13 cellular contexts compared by ENCODE assay signal in genomic region chr7:155345490-155345889, GRCh38. TPM values are rescaled to one million over a fixed set of nuclear protein-coding genes. Genes with fewer than 3 reads are reported as not detected.
DNase-seq lines count a peak whose midpoint lies in the region; ATAC-seq and TF ChIP-seq lines count a peak whose summit lies in the region.
"Had no signal": no experiment of that assay in that cellular context is flagged by ENCODE, and none has a peak within 500 bp of the region (broad histone marks: within the 10 kb centered on the region; RNA-seq: fewer than 3 reads in every experiment).

No MANE protein-coding gene starts in this region.

- dilution Hi-C loops in IMR-90 (cut with HindIII; ENCODE audit: low sequenced_read_pairs, unreplicated experiment), result no loop called here

- BruUV-seq in IMR-90 (replicated peaks; lab: Mats Ljungman, UMichigan), result no TSS peak

- intact Hi-C loops in IMR-90 (cut with micrococcal nuclease) (loop anchor here (1.0 to 10.0 kb wide), 5 partner anchors 49 to 432 kb away; partner anchors contain the start of genes INSIG1 and PAXIP1), mucosa of descending colon (cut with DNase I, micrococcal nuclease) (loop anchor here (5.0 to 10.0 kb wide), 2 partner anchors 153 to 421 kb away; no protein-coding TSS in a partner anchor)

- H2BK5ac ChIP-seq in IMR-90 (ENCODE audit: low read depth, low read length, poor library complexity, severe bottlenecking), result no peak overlapping the region

- no peak overlapping the region for H3K56ac ChIP-seq in IMR-90 (ENCODE audit: extremely low read depth, insufficient read depth, low read length)

- no peak overlapping the region for H3K4ac ChIP-seq in IMR-90 (ENCODE audit: low read depth, low read length)

- TF ChIP-seq POLR2A in IMR-90 (IDR thresholded peaks at IDR 0.05; ENCODE audit: low read depth, low read length), result no peak

- TF ChIP-seq RAD21 in IMR-90 (IDR thresholded peaks at IDR 0.05; ENCODE audit: low read length), result no peak

- POLR2A ChIA-PET in IMR-90 (lab: Charles Lee; ENCODE audit: unreplicated experiment), result no interaction called here

- H3K9me3 Mint-ChIP-seq in stimulated activated naive CD8-positive, alpha-beta T cell treated with anti-CD3 and anti-CD28 coated beads, Interleukin-15, Interleukin-2, amounts not matched to agents 100 ng/mL and 50 ng/mL, for 24 hours, result no peaks in the 10 kb centered on the region
- H3K9me3 Mint-ChIP-seq in brain, result no peaks in the 10 kb centered on the region
- H3K9me3 Mint-ChIP-seq: mesothelial cell of epicardium; T-helper 1 cell treated with Interleukin-12 subunit alpha and Interleukin-12 subunit beta and Interleukin-4 antibody, amounts not matched to agents 30 μg/mL and 1 μg/mL, for 36 hours had no signal

- H4K20me1 ChIP-seq in IMR-90 (ENCODE audit: insufficient read depth, low read length), result no peaks in the 10 kb centered on the region

- no peak overlapping the region for H2AK5ac ChIP-seq in IMR-90 (ENCODE audit: low read depth, low read length)

- in situ Hi-C loops in IMR-90 (cut with MboI; ENCODE audit: low sequenced_read_pairs), result loop anchor here (10.0 kb wide), 2 partner anchors 151 to 421 kb away; no protein-coding TSS in a partner anchor

- H2BK15ac ChIP-seq in IMR-90 (ENCODE audit: low read depth, low read length), result no peak overlapping the region

- peak overlapping the region; percentile 95 for H2AFZ ChIP-seq in IMR-90 (replicated peaks; ENCODE audit: low read length, poor library complexity)

- TF ChIP-seq CTCF in IMR-90 (conservative IDR thresholded peaks at IDR 0.05; ENCODE audit: low read depth, low read length), result no peak
- TF ChIP-seq CTCF in brain (conservative IDR thresholded peaks at IDR 0.05), result no peak
- no peak for TF ChIP-seq CTCF in mucosa of descending colon (IDR thresholded peaks at IDR 0.05)

- H3K23ac ChIP-seq in IMR-90 (ENCODE audit: low read depth, low read length), result no peak overlapping the region

- H3K9ac ChIP-seq in IMR-90 (ENCODE audit: low read depth, low read length), result no peak overlapping the region

- H3K4me1 ChIP-seq in IMR-90 (ENCODE audit: control insufficient read depth, insufficient read depth, low read length) (no peaks in the 10 kb centered on the region), mucosa of descending colon (ENCODE audit: low read depth) (no peaks in the 10 kb centered on the region)
- H3K4me1 ChIP-seq: breast epithelium had no signal

- ATAC-seq in stimulated activated naive CD8-positive, alpha-beta T cell treated with anti-CD3 and anti-CD28 coated beads, Interleukin-15, Interleukin-2, amounts not matched to agents 100 U/mL and 50 U/mL, for 24 hours, result no peak
- ATAC-seq in IMR-90 (ENCODE audit: low read depth), result no peak
- ATAC-seq in mucosa of descending colon, result no peak
- ATAC-seq in GM19023 (IDR thresholded peaks at IDR 0.05; ENCODE audit: unreplicated experiment), result no peak
- no peak for ATAC-seq in HG03439 (IDR thresholded peaks at IDR 0.05; ENCODE audit: unreplicated experiment)

- no peaks in the 10 kb centered on the region for H3K36me3 ChIP-seq in IMR-90 (ENCODE audit: control insufficient read depth, insufficient read depth, low read length)
- no peaks in the 10 kb centered on the region for H3K36me3 ChIP-seq in mucosa of descending colon (ENCODE audit: low read depth)
- H3K36me3 ChIP-seq: breast epithelium, right atrium auricular region had no signal

- H3K9me1 ChIP-seq in IMR-90 (ENCODE audit: insufficient read depth, low read length), result no peaks in the 10 kb centered on the region

- H3K27ac Mint-ChIP-seq in stimulated activated naive CD8-positive, alpha-beta T cell treated with anti-CD3 and anti-CD28 coated beads, Interleukin-15, Interleukin-2, amounts not matched to agents 100 ng/mL and 50 ng/mL, for 24 hours, result no peak overlapping the region
- H3K27ac Mint-ChIP-seq in brain, result no peak overlapping the region
- H3K27ac Mint-ChIP-seq: T-helper 1 cell treated with Interleukin-12 subunit alpha and Interleukin-12 subunit beta and Interleukin-4 antibody, amounts not matched to agents 30 μg/mL and 1 μg/mL, for 36 hours had no signal

- H3K4me3 ChIP-seq in IMR-90 (ENCODE audit: insufficient read depth, low read depth, low read length) (no peak overlapping the region), mucosa of descending colon (no peak overlapping the region)

- CTCF ChIA-PET in IMR-90 (lab: Yijun Ruan, JAX), result interaction anchor here (0.6 to 1.4 kb wide), 13 partner anchors 19 to 451 kb away, joined by 3 to 9 read pairs (median 3); partner anchors contain the start of gene INSIG1

- peaks cover 10% of the 10 kb centered on the region for H3K4me1 Mint-ChIP-seq in stimulated activated naive CD8-positive, alpha-beta T cell treated with anti-CD3 and anti-CD28 coated beads, Interleukin-15, Interleukin-2, amounts not matched to agents 100 ng/mL and 50 ng/mL, for 24 hours (ENCODE audit: low read depth)
- H3K4me1 Mint-ChIP-seq in brain, result peaks cover 5% of the 10 kb centered on the region

- H3K79me1 ChIP-seq in IMR-90 (ENCODE audit: low read depth in 1 of 2, low read length in 2 of 2), result no peaks in the 10 kb centered on the region

- H3K9me3 ChIP-seq in IMR-90 (ENCODE audit: control insufficient read depth, insufficient read depth, low read length), result no peaks in the 10 kb centered on the region
- no peaks in the 10 kb centered on the region for H3K9me3 ChIP-seq in mucosa of descending colon
- H3K9me3 ChIP-seq: breast epithelium, right atrium auricular region had no signal

- peaks cover 17% of the 10 kb centered on the region for H3K27me3 Mint-ChIP-seq in stimulated activated naive CD8-positive, alpha-beta T cell treated with anti-CD3 and anti-CD28 coated beads, Interleukin-15, Interleukin-2, amounts not matched to agents 100 ng/mL and 50 ng/mL, for 24 hours
- peaks cover 3% of the 10 kb centered on the region for H3K27me3 Mint-ChIP-seq in brain

- DNase-seq in stimulated activated naive CD8-positive, alpha-beta T cell treated with anti-CD3 and anti-CD28 coated beads, Interleukin-15, Interleukin-2, amounts not matched to agents 100 U/mL and 50 U/mL, for 24 hours, result no peak
- DNase-seq in IMR-90 (no peak), mucosa of descending colon (no peak)
- no peak for DNase-seq in effector CD8-positive, alpha-beta T cell (lab: John Stamatoyannopoulos, UW)

- no peak overlapping the region for H3K18ac ChIP-seq in IMR-90 (ENCODE audit: low read depth, low read length)

- no peak overlapping the region for H4K8ac ChIP-seq in IMR-90 (ENCODE audit: low read depth in 2 of 2, low read length in 2 of 2)

- no CpG with 5 or more reads among the region's 2 CpGs for WGBS in IMR-90 (ENCODE audit: extremely low coverage in 2 of 2, insufficient read length in 1 of 2), 2 experiments

- no peak overlapping the region for H3K27ac ChIP-seq in IMR-90 (ENCODE audit: insufficient read depth, low read length)
- H3K27ac ChIP-seq: breast epithelium, right atrium auricular region had no signal

- peak overlapping the region; percentile 70 for H3K4me3 Mint-ChIP-seq in stimulated activated naive CD8-positive, alpha-beta T cell treated with anti-CD3 and anti-CD28 coated beads, Interleukin-15, Interleukin-2, amounts not matched to agents 100 ng/mL and 50 ng/mL, for 24 hours
- peak overlapping the region; percentile 67 to 81 (median 78) for H3K4me3 Mint-ChIP-seq in brain

- no peak overlapping the region for H3K14ac ChIP-seq in IMR-90 (replicated peaks; ENCODE audit: low read depth, low read length)

- H4K5ac ChIP-seq in IMR-90 (ENCODE audit: low read depth, low read length), result no peak overlapping the region

- H4K91ac ChIP-seq in IMR-90 (ENCODE audit: insufficient read depth, low read depth, low read length), result no peak overlapping the region

- H3K4me2 ChIP-seq in IMR-90 (ENCODE audit: low read depth, low read length), result no peak overlapping the region

- peak overlapping the region; percentile 10 for H2AK9ac ChIP-seq in IMR-90 (replicated peaks; ENCODE audit: low read depth, low read length, poor library complexity)

- no peak overlapping the region for H2BK120ac ChIP-seq in IMR-90 (ENCODE audit: low read depth, low read length)

- H3K27me3 ChIP-seq in IMR-90 (ENCODE audit: control insufficient read depth, insufficient read depth, low read length), result no peaks in the 10 kb centered on the region
- H3K27me3 ChIP-seq: right atrium auricular region had no signal

- no peak overlapping the region for H2BK20ac ChIP-seq in IMR-90 (ENCODE audit: low read depth, low read length)

- no peaks in the 10 kb centered on the region for H3K36me3 Mint-ChIP-seq in stimulated activated naive CD8-positive, alpha-beta T cell treated with anti-CD3 and anti-CD28 coated beads, Interleukin-15, Interleukin-2, amounts not matched to agents 100 ng/mL and 50 ng/mL, for 24 hours (ENCODE audit: low read depth)
- H3K36me3 Mint-ChIP-seq in brain, result no peaks in the 10 kb centered on the region
- H3K36me3 Mint-ChIP-seq: CD14-positive monocyte, mesothelial cell of epicardium had no signal

TF ChIP-seq in IMR-90, 13 proteins besides CTCF, POLR2A, EP300 and RAD21 (continues in another document):
- no peak for TF ChIP-seq CEBPB (IDR thresholded peaks at IDR 0.05; ENCODE audit: low read depth, low read length)
- TF ChIP-seq FOS (IDR thresholded peaks at IDR 0.05; ENCODE audit: low read depth, low read length), result no peak
- TF ChIP-seq MAFK (IDR thresholded peaks at IDR 0.05; ENCODE audit: low read depth, low read length), result no peak
- no peak for TF ChIP-seq MAZ (IDR thresholded peaks at IDR 0.05; ENCODE audit: borderline replicate concordance, low read depth, low read length)
- TF ChIP-seq SMC3 (IDR thresholded peaks at IDR 0.05; ENCODE audit: low read depth, low read length), result no peak
- TF ChIP-seq RFX5 (IDR thresholded peaks at IDR 0.05; ENCODE audit: low read depth, low read length), result no peak
- TF ChIP-seq USF2 (IDR thresholded peaks at IDR 0.05; ENCODE audit: low read depth, low read length), result no peak

RNA-seq across cellular contexts. Expression of gene INSIG1, which starts 47.8 kb away (rescaled TPM):
- total RNA-seq in IMR-90 (2012; rRNA removed), result 26.0 and 32.8 TPM in 2 replicates
- 19.0 and 19.9 TPM in 2 replicates for polyA plus RNA-seq in IMR-90 (2012; rRNA removed)
- polyA plus RNA-seq in IMR-90 (2012; cell fraction: cytosol; rRNA removed), result 14.0 and 17.9 TPM in 2 replicates
- polyA plus RNA-seq in IMR-90 (2012; cell fraction: nucleus; rRNA removed; ENCODE audit: low replicate concordance), result 17.2 and 44.5 TPM in 2 replicates
- 35.2 TPM for polyA plus RNA-seq in brain (ENCODE audit: insufficient read depth, low read depth, low replicate concordance)
- total RNA-seq in mucosa of descending colon, result 10 to 100 TPM; 40.1 to 85.1 (median 83.2) TPM
